In genomic region chr6:24494726-24495515, GRCh38 we compare ENCODE assay signal across 8 cellular contexts. TPM values are rescaled to one million over a fixed set of nuclear protein-coding genes. Genes with fewer than 3 reads are reported as not detected.
A peak's percentile ranks its signal among the peaks of the same experiment; 100 is the strongest.
DNase-seq lines count a peak whose midpoint lies in the region; ATAC-seq and TF ChIP-seq lines count a peak whose summit lies in the region.

Gene ALDH5A1, plus strand, starts transcription at chr6:24494969. Its CDS starts 28 bp downstream, at chr6:24494997.

- H3K27me3 ChIP-seq in dorsolateral prefrontal cortex: no peaks in the 10 kb centered on the region

- peak; percentile 66 for ATAC-seq in GM18867 (IDR thresholded peaks at IDR 0.05; ENCODE audit: unreplicated experiment)
- peak; percentile 61 for ATAC-seq in HG03097 (IDR thresholded peaks at IDR 0.05; ENCODE audit: low FRiP score, unreplicated experiment)

- intact Hi-C loops in dorsolateral prefrontal cortex (cut with DNase I): no loop called here

- no peak for DNase-seq in AG09319 (ENCODE audit: extremely low read depth, low read depth)
- peak; percentile 52 for DNase-seq in NCI-H510A treated with DMSO at 0.1 percent for 48 hours (lab: John Stamatoyannopoulos, UW)
- DNase-seq in activated CD4-positive, alpha-beta T cell treated with anti-CD3 and anti-CD28 coated beads, Interleukin-2, amount 50 U/mL, for 48 hours: peak; percentile 84 to 87
- peak; percentile 28 to 81 (median 70) for DNase-seq in dorsolateral prefrontal cortex
- peak; percentile 42 for DNase-seq in medulla oblongata (ENCODE audit: extremely low spot score)
- peak; percentile 56 for DNase-seq in stimulated activated CD8-positive, alpha-beta memory T cell treated with anti-CD3 and anti-CD28 coated beads, Interleukin-12 subunit alpha, Interleukin-12 subunit beta, amount 100 ng/mL, for 1 hour (ENCODE audit: low read depth)

- peak; percentile 14 for TF ChIP-seq CTCF in AG09319 (IDR thresholded peaks at IDR 0.05; ENCODE audit: low read depth, low read length)
- peak in 32 of 56 donors; percentile 4 to 50 (median 29) for TF ChIP-seq CTCF in dorsolateral prefrontal cortex (IDR thresholded peaks at IDR 0.05 in 54 of 56, conservative IDR thresholded peaks at IDR 0.05 in 2 of 56; ENCODE audit: low read depth in 1 of 56, partially characterized antibody in 56 of 56)

- peak within 1 kb of the TSS in 55 of 59 donors; percentile 29 to 90 (median 77) for H3K27ac ChIP-seq in dorsolateral prefrontal cortex

- H3K4me3 ChIP-seq in dorsolateral prefrontal cortex: peak within 1 kb of the TSS; percentile 54 to 82 (median 73)

RNA-seq across cellular contexts. Expression of gene ALDH5A1, which starts in this region (rescaled TPM):
- total RNA-seq in dorsolateral prefrontal cortex: 10 to 100 TPM; 31.4 to 76.9 (median 56.3) TPM
